8 cellular contexts compared by ENCODE assay signal in genomic region chr1:42768172-42768571, GRCh38. TPM values are rescaled to one million over a fixed set of nuclear protein-coding genes. Genes with fewer than 3 reads are reported as not detected.
DNase-seq lines count a peak whose midpoint lies in the region; ATAC-seq, FAIRE-seq and TF ChIP-seq lines count a peak whose summit lies in the region.

No MANE protein-coding gene starts in this region.

- peaks cover 49% of the 10 kb centered on the region for H3K79me2 ChIP-seq in keratinocyte (ENCODE audit: control insufficient read depth, insufficient read depth, low read length)

- dilution Hi-C loops in keratinocyte (cut with MboI; ENCODE audit: extremely low pct_ligation_motif_present, low sequenced_read_pairs) = no loop called here

- no peak for FAIRE-seq in keratinocyte (lab: Jason Lieb, UNC)
- no peak for FAIRE-seq in GM12891 (lab: Jason Lieb, UNC)

- no peak overlapping the region for H3K4me3 Mint-ChIP-seq in activated CD4-positive, alpha-beta T cell treated with anti-CD3 and anti-CD28 coated beads, Interleukin-2, amount 10 ng/mL, durations not matched to agents 7 days and 5 days

- intact Hi-C loops in adrenal gland (cut with DNase I) = no loop called here

- POLR2A ChIA-PET in activated CD4-positive, alpha-beta T cell treated with anti-CD3 and anti-CD28 coated beads, Interleukin-2, amount 10 ng/mL, durations not matched to agents 7 days and 5 days (lab: Charles Lee) = no interaction called here

- peak overlapping the region; percentile 83 for H3K9ac ChIP-seq in keratinocyte (ENCODE audit: control insufficient read depth, extremely low read depth, insufficient read depth, low read length)

- H3K36me3 ChIP-seq in adrenal gland (replicated peaks in 1 of 2) = no peaks in the 10 kb centered on the region
- H3K36me3 ChIP-seq in keratinocyte (ENCODE audit: control insufficient read depth in 2 of 2, extremely low read depth in 1 of 2, insufficient read depth in 2 of 2, low read length in 2 of 2) = no peaks in the 10 kb centered on the region
- H3K36me3 ChIP-seq in thoracic aorta = no peaks in the 10 kb centered on the region

- DNase-seq in activated CD4-positive, alpha-beta T cell treated with anti-CD3 and anti-CD28 coated beads, Interleukin-2, amount 10 ng/mL, durations not matched to agents 7 days and 5 days = no peak
- no peak for DNase-seq in activated CD4-positive, alpha-beta T cell treated with anti-CD3 and anti-CD28 coated beads for 48 hours
- DNase-seq in adrenal gland (no peak), keratinocyte (ENCODE audit: low read depth, low spot score) (no peak), thoracic aorta (ENCODE audit: low spot score) (no peak), GM12891 (ENCODE audit: insufficient read length, low spot score) (no peak), ecto neural progenitor cell (ENCODE audit: low spot score) (no peak)
- no peak for DNase-seq in effector CD8-positive, alpha-beta T cell (lab: John Stamatoyannopoulos, UW)

- peak overlapping the region; percentile 77 for H3K4me2 ChIP-seq in keratinocyte (ENCODE audit: control insufficient read depth, extremely low read depth, insufficient read depth, low read depth, low read length)

- H3K9me3 Mint-ChIP-seq in activated CD4-positive, alpha-beta T cell treated with anti-CD3 and anti-CD28 coated beads, Interleukin-2, amount 10 ng/mL, durations not matched to agents 7 days and 5 days = no peaks in the 10 kb centered on the region

- peaks cover 26% of the 10 kb centered on the region for H3K36me3 Mint-ChIP-seq in activated CD4-positive, alpha-beta T cell treated with anti-CD3 and anti-CD28 coated beads, Interleukin-2, amount 10 ng/mL, durations not matched to agents 7 days and 5 days (ENCODE audit: low read depth)

- peaks cover 38% of the 10 kb centered on the region for H3K4me1 Mint-ChIP-seq in activated CD4-positive, alpha-beta T cell treated with anti-CD3 and anti-CD28 coated beads, Interleukin-2, amount 10 ng/mL, durations not matched to agents 7 days and 5 days

- WGBS in adrenal gland, 4 donors = 74 to 89% (median 79%) methylated on average over 2 of the region's 2 CpGs

- H3K4me1 ChIP-seq in adrenal gland (replicated peaks in 1 of 2) (peaks cover 21 to 47% of the 10 kb centered on the region in 2 donors), keratinocyte (ENCODE audit: control insufficient read depth, extremely low read depth, insufficient read depth, low read length) (peaks cover 12% of the 10 kb centered on the region), thoracic aorta (ENCODE audit: control insufficient read depth in 1 of 2, low read depth in 2 of 2) (peaks cover 12 to 42% of the 10 kb centered on the region in 2 donors)

- no peak overlapping the region for H2AFZ ChIP-seq in keratinocyte (ENCODE audit: control insufficient read depth, low read length)

- H3K27ac ChIP-seq in adrenal gland (no peak overlapping the region), keratinocyte (ENCODE audit: control insufficient read depth, insufficient read depth, low read length) (no peak overlapping the region), thoracic aorta (no peak overlapping the region)

- TF ChIP-seq CTCF in adrenal gland (IDR thresholded peaks at IDR 0.05) = no peak
- TF ChIP-seq CTCF in keratinocyte (optimal IDR thresholded peaks at IDR 0.05 in 1 of 3, IDR thresholded peaks at IDR 0.05 in 1 of 3, conservative IDR thresholded peaks at IDR 0.05 in 1 of 3; ENCODE audit: extremely low read depth in 1 of 3, insufficient read depth in 2 of 3, low read length in 3 of 3) = no peak
- TF ChIP-seq CTCF in thoracic aorta (IDR thresholded peaks at IDR 0.05) = no peak

- no peak for ATAC-seq in thoracic aorta (ENCODE audit: insufficient number of reproducible peaks, low FRiP score, low read depth)

- H3K4me3 ChIP-seq in adrenal gland (peak overlapping the region in 3 of 4 donors; percentile 2 to 96 (median 89)), keratinocyte (ENCODE audit: control insufficient read depth in 2 of 3, extremely low read depth in 1 of 3, insufficient read depth in 2 of 3, low read depth in 1 of 3, low read length in 3 of 3) (peak overlapping the region; percentile 65 to 85 (median 74)), thoracic aorta (peak overlapping the region; percentile 93)

- no peaks in the 10 kb centered on the region for H3K27me3 Mint-ChIP-seq in activated CD4-positive, alpha-beta T cell treated with anti-CD3 and anti-CD28 coated beads, Interleukin-2, amount 10 ng/mL, durations not matched to agents 7 days and 5 days

- no peaks in the 10 kb centered on the region for H4K20me1 ChIP-seq in keratinocyte (ENCODE audit: control insufficient read depth, extremely low read depth, insufficient read depth, low read length)

- H3K27ac Mint-ChIP-seq in activated CD4-positive, alpha-beta T cell treated with anti-CD3 and anti-CD28 coated beads, Interleukin-2, amount 10 ng/mL, durations not matched to agents 7 days and 5 days = peak overlapping the region; percentile 97

- H3K9me3 ChIP-seq in adrenal gland (replicated peaks in 1 of 3) = no peaks in the 10 kb centered on the region
- H3K9me3 ChIP-seq in keratinocyte (ENCODE audit: control insufficient read depth, low read depth, low read length) = no peaks in the 10 kb centered on the region
- H3K9me3 ChIP-seq in thoracic aorta = no peaks in the 10 kb centered on the region

- CTCF ChIA-PET in activated CD4-positive, alpha-beta T cell treated with anti-CD3 and anti-CD28 coated beads, Interleukin-2, amount 10 ng/mL, durations not matched to agents 7 days and 5 days (lab: Charles Lee) = interaction anchor here (1.5 to 2.7 kb wide), 3 partner anchors 10 to 57 kb away, joined by 3 to 21 read pairs (median 4); no protein-coding TSS in a partner anchor

- TF ChIP-seq POLR2A in adrenal gland (IDR thresholded peaks at IDR 0.05) = no peak
- no peak for TF ChIP-seq POLR2A in GM12891 (IDR thresholded peaks at IDR 0.05; ENCODE audit: low read depth, low read length)

- H3K27me3 ChIP-seq in adrenal gland (no peaks in the 10 kb centered on the region), keratinocyte (ENCODE audit: control insufficient read depth, extremely low read depth, insufficient read depth, low read length) (no peaks in the 10 kb centered on the region), thoracic aorta (replicated peaks; ENCODE audit: insufficient read depth) (no peaks in the 10 kb centered on the region)

- H3K9me1 ChIP-seq in keratinocyte (ENCODE audit: control insufficient read depth, extremely low read depth, insufficient read depth, low read length) = no peaks in the 10 kb centered on the region

RNA-seq across cellular contexts. Expression of gene C1orf50, which starts 1.1 kb away (rescaled TPM):
- total RNA-seq in activated CD4-positive, alpha-beta T cell treated with anti-CD3 and anti-CD28 coated beads, Interleukin-2, amount 10 ng/mL, durations not matched to agents 7 days and 5 days = 1 to 10 TPM; 7.0 to 9.4 TPM
- total RNA-seq in adrenal gland (10 to 100 TPM in 1 of 8 donors, 1 to 10 TPM in 7; 2.2 to 10.1 (median 6.9) TPM), thoracic aorta (1 to 10 TPM; 4.1 to 4.3 TPM)
- polyA plus RNA-seq in adrenal gland (10 to 100 TPM in 1 of 3 donors, 1 to 10 TPM in 2; 3.6 to 13.5 (median 6.9) TPM), keratinocyte (6.1 to 9.8 TPM (median 9.6 TPM) in 3 replicates)
- polyA plus RNA-seq in keratinocyte (2011; ENCODE audit: low read depth) = 1.3 TPM
- 6.9 and 13.6 TPM in 2 replicates for polyA plus RNA-seq in keratinocyte (2011; cell fraction: cytosol; rRNA removed)
- polyA plus RNA-seq in keratinocyte (2011; cell fraction: nucleus; rRNA removed) = 4.9 and 6.0 TPM in 2 replicates
- 2.0 and 3.2 TPM in 2 replicates for polyA plus RNA-seq in keratinocyte (2012; ENCODE audit: low replicate concordance)
- 0.33 to 4.0 TPM (median 2.7 TPM) in 3 replicates for polyA minus RNA-seq in keratinocyte
- polyA minus RNA-seq in keratinocyte (2011; cell fraction: cytosol; rRNA and poly(A)+ RNA removed) = 1.2 TPM
- polyA minus RNA-seq in keratinocyte (2011; cell fraction: nucleus; rRNA and poly(A)+ RNA removed) = 0.95 and 1.3 TPM in 2 replicates
- 3.5 TPM for polyA plus RNA-seq in GM12891 (2012; ENCODE audit: low read depth, missing spikeins)

RNA-seq across cellular contexts. Expression of gene P3H1, which starts 1.3 kb away (rescaled TPM):
- total RNA-seq in activated CD4-positive, alpha-beta T cell treated with anti-CD3 and anti-CD28 coated beads, Interleukin-2, amount 10 ng/mL, durations not matched to agents 7 days and 5 days = 10 to 100 TPM; 39.7 to 41.5 TPM
- total RNA-seq in adrenal gland (10 to 100 TPM; 30.3 to 67.5 (median 39.9) TPM), thoracic aorta (10 to 100 TPM; 42.9 to 47.6 TPM)
- polyA plus RNA-seq in adrenal gland (100 to 1,000 TPM in 1 of 3 donors, 10 to 100 TPM in 2; 23.7 to 178 (median 81.0) TPM), keratinocyte (24.4 to 34.1 TPM (median 34.0 TPM) in 3 replicates)
- 5.4 TPM for polyA plus RNA-seq in keratinocyte (2011; ENCODE audit: low read depth)
- 11.8 and 17.2 TPM in 2 replicates for polyA plus RNA-seq in keratinocyte (2011; cell fraction: cytosol; rRNA removed)
- polyA plus RNA-seq in keratinocyte (2011; cell fraction: nucleus; rRNA removed) = 72.1 and 80.9 TPM in 2 replicates
- 8.7 and 25.3 TPM in 2 replicates for polyA plus RNA-seq in keratinocyte (2012; ENCODE audit: low replicate concordance)
- polyA minus RNA-seq in keratinocyte = 36.5 to 45.8 TPM (median 36.6 TPM) in 3 replicates
- polyA minus RNA-seq in keratinocyte (2011; cell fraction: cytosol; rRNA and poly(A)+ RNA removed) = 48.2 TPM
- 53.0 and 59.9 TPM in 2 replicates for polyA minus RNA-seq in keratinocyte (2011; cell fraction: nucleus; rRNA and poly(A)+ RNA removed)
- polyA plus RNA-seq in GM12891 (2012; ENCODE audit: low read depth, missing spikeins) = 16.2 TPM

RNA-seq across cellular contexts. Expression of gene TMEM269, which starts 16.6 kb away (rescaled TPM):
- under 1 TPM; 0.21 to 0.25 TPM for total RNA-seq in activated CD4-positive, alpha-beta T cell treated with anti-CD3 and anti-CD28 coated beads, Interleukin-2, amount 10 ng/mL, durations not matched to agents 7 days and 5 days
- total RNA-seq in adrenal gland (under 1 TPM in 1 of 8 donors, not detected in 7; 0.07 TPM), thoracic aorta (under 1 TPM; 0.27 to 0.35 TPM)
- polyA plus RNA-seq in adrenal gland (under 1 TPM in 2 of 3 donors, not detected in 1; 0.03 to 0.09 TPM), keratinocyte (0.12 TPM in 1 of 3 replicates, not detected in the others)
- polyA plus RNA-seq in keratinocyte (2011; ENCODE audit: low read depth) = 0.07 TPM
- polyA plus RNA-seq in keratinocyte (2011; cell fraction: cytosol; rRNA removed) = 0.02 TPM in 1 of 2 replicates, not detected in the other
- polyA plus RNA-seq in keratinocyte (2011; cell fraction: nucleus; rRNA removed) = 0.12 and 0.18 TPM in 2 replicates
- polyA plus RNA-seq in keratinocyte (2012; ENCODE audit: low replicate concordance) = 0.23 TPM in 1 of 2 replicates, not detected in the other
- polyA minus RNA-seq in keratinocyte = not detected in 3 replicates
- polyA minus RNA-seq in keratinocyte (2011; cell fraction: cytosol; rRNA and poly(A)+ RNA removed) = not detected
- polyA minus RNA-seq in keratinocyte (2011; cell fraction: nucleus; rRNA and poly(A)+ RNA removed) = not detected in 2 replicates
- polyA plus RNA-seq in GM12891 (2012; ENCODE audit: low read depth, missing spikeins) = 0.05 TPM

RNA-seq across cellular contexts. Expression of gene CLDN19, which starts 28.1 kb away (rescaled TPM):
- total RNA-seq in activated CD4-positive, alpha-beta T cell treated with anti-CD3 and anti-CD28 coated beads, Interleukin-2, amount 10 ng/mL, durations not matched to agents 7 days and 5 days = not detected
- total RNA-seq in adrenal gland (under 1 TPM in 1 of 8 donors, not detected in 7; 0.91 TPM), thoracic aorta (under 1 TPM; 0.14 to 0.49 TPM)
- polyA plus RNA-seq in adrenal gland (under 1 TPM in 1 of 3 donors, not detected in 2; 0.20 TPM), keratinocyte (0.06 TPM in 1 of 3 replicates, not detected in the others)
- polyA plus RNA-seq in keratinocyte (2011; ENCODE audit: low read depth) = not detected
- polyA plus RNA-seq in keratinocyte (2011; cell fraction: cytosol; rRNA removed) = not detected in 2 replicates
- not detected in 2 replicates for polyA plus RNA-seq in keratinocyte (2011; cell fraction: nucleus; rRNA removed)
- polyA plus RNA-seq in keratinocyte (2012; ENCODE audit: low replicate concordance) = not detected in 2 replicates
- 0.07 TPM in 1 of 3 replicates, not detected in the others for polyA minus RNA-seq in keratinocyte
- not detected for polyA minus RNA-seq in keratinocyte (2011; cell fraction: cytosol; rRNA and poly(A)+ RNA removed)
- polyA minus RNA-seq in keratinocyte (2011; cell fraction: nucleus; rRNA and poly(A)+ RNA removed) = 0.16 TPM in 1 of 2 replicates, not detected in the other
- not detected for polyA plus RNA-seq in GM12891 (2012; ENCODE audit: low read depth, missing spikeins)

RNA-seq across cellular contexts. Expression of gene ERMAP, which starts 48.8 kb away (rescaled TPM):
- total RNA-seq in activated CD4-positive, alpha-beta T cell treated with anti-CD3 and anti-CD28 coated beads, Interleukin-2, amount 10 ng/mL, durations not matched to agents 7 days and 5 days = 1 to 10 TPM; 7.7 to 7.8 TPM
- total RNA-seq in adrenal gland (10 to 100 TPM in 7 of 8 donors, 1 to 10 TPM in 1; 8.1 to 24.7 (median 19.0) TPM), thoracic aorta (10 to 100 TPM in 1 of 2 donors, 1 to 10 TPM in 1; 7.0 to 18.0 TPM)
- polyA plus RNA-seq in adrenal gland (10 to 100 TPM in 2 of 3 donors, 1 to 10 TPM in 1; 8.3 to 11.5 (median 10.9) TPM), keratinocyte (5.6 to 6.5 TPM (median 6.3 TPM) in 3 replicates)
- 1.9 TPM for polyA plus RNA-seq in keratinocyte (2011; ENCODE audit: low read depth)
- polyA plus RNA-seq in keratinocyte (2011; cell fraction: cytosol; rRNA removed) = 4.8 and 6.2 TPM in 2 replicates
- 13.6 and 14.7 TPM in 2 replicates for polyA plus RNA-seq in keratinocyte (2011; cell fraction: nucleus; rRNA removed)
- 3.6 and 4.0 TPM in 2 replicates for polyA plus RNA-seq in keratinocyte (2012; ENCODE audit: low replicate concordance)
- polyA minus RNA-seq in keratinocyte = 5.7 to 7.4 TPM (median 5.7 TPM) in 3 replicates
- polyA minus RNA-seq in keratinocyte (2011; cell fraction: cytosol; rRNA and poly(A)+ RNA removed) = 4.8 TPM
- 5.6 and 10.5 TPM in 2 replicates for polyA minus RNA-seq in keratinocyte (2011; cell fraction: nucleus; rRNA and poly(A)+ RNA removed)
- polyA plus RNA-seq in GM12891 (2012; ENCODE audit: low read depth, missing spikeins) = 2.7 TPM
